ENCODE assay signal across 37 cellular contexts in the genomic region with DNA sequence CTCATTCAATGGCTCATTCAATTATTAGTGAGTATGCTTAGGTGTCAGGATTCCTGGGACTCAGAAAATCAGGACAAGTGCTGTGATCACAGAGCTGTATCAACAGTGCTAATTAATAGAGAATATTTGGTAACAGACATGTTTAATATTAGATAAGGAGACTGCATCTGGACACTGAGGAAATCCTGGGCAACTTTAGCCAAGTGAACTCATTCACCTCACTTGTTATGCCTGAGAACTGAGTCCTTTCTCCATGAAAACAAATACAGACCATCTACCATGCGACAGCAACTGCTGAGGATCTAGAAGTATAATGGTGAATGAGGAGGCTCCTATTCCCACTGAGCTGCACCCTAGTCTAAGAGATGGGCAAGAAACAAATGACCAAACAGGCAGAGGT. TPM values are rescaled to one million over a fixed set of nuclear protein-coding genes. Genes with fewer than 3 reads are reported as not detected.
"Had no signal": no experiment of that assay in that cellular context is flagged by ENCODE, and none has a peak within 500 bp of the region (broad histone marks: within the 10 kb centered on the region; RNA-seq: fewer than 3 reads in every experiment).

No MANE protein-coding gene starts in this region.

- H3K27me3 ChIP-seq: body of pancreas, brain microvascular endothelial cell, breast epithelium had no signal

- H3K4me3 Mint-ChIP-seq: activated B cell treated with CpG ODN at 0.5 μM for 24 hours; activated CD4-positive, alpha-beta memory T cell treated with anti-CD3 and anti-CD28 coated beads for 36 hours; activated CD4-positive, alpha-beta T cell treated with anti-CD3 and anti-CD28 coated beads, Interleukin-2, amount 10 ng/mL, durations not matched to agents 24 days and 14 days; activated CD8-positive, alpha-beta T cell treated with anti-CD3 and anti-CD28 coated beads for 36 hours; activated naive CD4-positive, alpha-beta T cell treated with anti-CD3 and anti-CD28 coated beads, Interleukin-2, amount 10 ng/mL, durations not matched to agents 7 days and 5 days; activated naive CD4-positive, alpha-beta T cell treated with anti-CD3 and anti-CD28 coated beads, Interleukin-2, amount 50 U/mL, for 24 hours; activated naive CD8-positive, alpha-beta T cell; activated naive CD8-positive, alpha-beta T cell treated with anti-CD3 and anti-CD28 coated beads, Interleukin-2, amount 10 ng/mL, durations not matched to agents 7 days and 5 days; activated naive CD8-positive, alpha-beta T cell treated with anti-CD3 and anti-CD28 coated beads, Interleukin-2, amount 50 U/mL, for 24 hours; activated T-cell treated with anti-CD3 and anti-CD28 coated beads, Interleukin-2, amount 50 U/mL, for 4 hours; activated T-cell treated with anti-CD3 and anti-CD28 coated beads, Interleukin-2, amount 50 U/mL, for 72 hours; activated T-helper 1 cell treated with anti-CD3 and anti-CD28 coated beads, Interleukin-12 subunit alpha, Interleukin-12 subunit beta, Interleukin-2, Interleukin-4 antibody, amounts not matched to agents 30 ng/mL and 10 ng/mL and 1 ng/mL, durations not matched to agents 14 hours and 24 hours and 36 hours; activated T-helper 17 cell treated with anti-CD3 and anti-CD28 coated beads, Interleukin-2, amount 50 U/mL, for 72 hours; T-helper 1 cell treated with Interleukin-12 subunit alpha and Interleukin-12 subunit beta and Interleukin-4 antibody, amounts not matched to agents 30 μg/mL and 1 μg/mL, for 36 hours; T-helper 2 cell treated with Interferon-gamma antibody and Interleukin-4, amounts not matched to agents 5 μg/mL and 100 μg/mL, for 36 hours had no signal

- H3K4me1 ChIP-seq: body of pancreas, breast epithelium had no signal

- H3K9me3 Mint-ChIP-seq: activated B cell treated with CpG ODN at 0.5 μM for 24 hours; activated CD4-positive, alpha-beta memory T cell treated with anti-CD3 and anti-CD28 coated beads for 36 hours; activated naive CD4-positive, alpha-beta T cell treated with anti-CD3 and anti-CD28 coated beads, Interleukin-2, amount 10 ng/mL, durations not matched to agents 7 days and 5 days; activated naive CD4-positive, alpha-beta T cell treated with anti-CD3 and anti-CD28 coated beads, Interleukin-2, amount 50 U/mL, for 24 hours; activated naive CD8-positive, alpha-beta T cell treated with anti-CD3 and anti-CD28 coated beads, Interleukin-2, amount 10 ng/mL, durations not matched to agents 7 days and 5 days; activated naive CD8-positive, alpha-beta T cell treated with anti-CD3 and anti-CD28 coated beads, Interleukin-2, amount 50 U/mL, for 24 hours; activated T-cell treated with anti-CD3 and anti-CD28 coated beads, Interleukin-2, amount 50 U/mL, for 4 hours; activated T-helper 17 cell treated with anti-CD3 and anti-CD28 coated beads, Interleukin-2, amount 50 U/mL, for 72 hours had no signal

- ATAC-seq: activated CD8-positive, alpha-beta T cell treated with anti-CD3 and anti-CD28 coated beads for 36 hours; activated naive CD8-positive, alpha-beta T cell treated with anti-CD3 and anti-CD28 coated beads, Interleukin-2, amount 50 U/mL, for 24 hours; activated T-cell treated with anti-CD3 and anti-CD28 coated beads, Interleukin-2, amount 50 U/mL, for 4 hours; activated T-cell treated with anti-CD3 and anti-CD28 coated beads, Interleukin-2, amount 50 U/mL, for 72 hours; activated T-helper 17 cell treated with anti-CD3 and anti-CD28 coated beads, Interleukin-2, amount 50 U/mL, for 72 hours; body of pancreas had no signal

- H3K27ac ChIP-seq: body of pancreas, brain microvascular endothelial cell, breast epithelium, VCaP had no signal

- DNase-seq: activated B cell treated with CpG ODN at 0.5 μM for 24 hours; activated CD4-positive, alpha-beta memory T cell treated with anti-CD3 and anti-CD28 coated beads for 36 hours; activated CD4-positive, alpha-beta T cell treated with anti-CD3 and anti-CD28 coated beads for 4 hours; activated CD4-positive, alpha-beta T cell treated with anti-CD3 and anti-CD28 coated beads, Interleukin-2, amount 10 ng/mL, durations not matched to agents 24 days and 14 days; activated CD4-positive, alpha-beta T cell treated with anti-CD3 and anti-CD28 coated beads, Interleukin-2, amount 50 U/mL, for 1 hour; activated CD4-positive, alpha-beta T cell treated with anti-CD3 and anti-CD28 coated beads, Interleukin-2, amount 50 U/mL, for 4 hours; activated CD4-positive, CD25-positive, alpha-beta regulatory T cell treated with anti-CD3 and anti-CD28 coated beads, Interleukin-2, amount 50 U/mL, for 72 hours; activated CD8-positive, alpha-beta memory T cell treated with anti-CD3 and anti-CD28 coated beads, Interleukin-2, amount 50 U/mL, for 4 hours; activated CD8-positive, alpha-beta T cell treated with anti-CD3 and anti-CD28 coated beads for 36 hours; activated effector memory CD4-positive, alpha-beta T cell treated with anti-CD3 and anti-CD28 coated beads, Interleukin-2, amount 50 U/mL, for 16 hours; activated naive CD4-positive, alpha-beta T cell treated with anti-CD3 and anti-CD28 coated beads, Interleukin-2, amount 10 ng/mL, durations not matched to agents 7 days and 5 days; activated naive CD4-positive, alpha-beta T cell treated with Interleukin-2 at 50 U/mL for 16 hours; activated naive CD8-positive, alpha-beta T cell treated with anti-CD3 and anti-CD28 coated beads, Interleukin-2, amount 10 ng/mL, durations not matched to agents 7 days and 5 days; activated naive CD8-positive, alpha-beta T cell treated with anti-CD3 and anti-CD28 coated beads, Interleukin-2, amount 50 U/mL, for 24 hours; activated T-cell treated with anti-CD3 and anti-CD28 coated beads for 4 hours; activated T-cell treated with anti-CD3 and anti-CD28 coated beads, Interleukin-2, amount 50 U/mL, for 1 hour; activated T-cell treated with anti-CD3 and anti-CD28 coated beads, Interleukin-2, amount 50 U/mL, for 4 hours; activated T-cell treated with anti-CD3 and anti-CD28 coated beads, Interleukin-2, amount 50 U/mL, for 72 hours; amygdala; anterior cingulate cortex; body of pancreas; brain microvascular endothelial cell; central memory CD4-positive, alpha-beta T cell; SW 1271; T-helper 1 cell; T-helper 2 cell; T-helper 9 cell had no signal

- H3K9me3 ChIP-seq: body of pancreas, breast epithelium had no signal

- H3K36me3 Mint-ChIP-seq: activated CD4-positive, alpha-beta memory T cell treated with anti-CD3 and anti-CD28 coated beads for 36 hours; activated naive CD8-positive, alpha-beta T cell; activated naive CD8-positive, alpha-beta T cell treated with anti-CD3 and anti-CD28 coated beads, Interleukin-2, amount 10 ng/mL, durations not matched to agents 7 days and 5 days had no signal

- H3K36me3 ChIP-seq: brain microvascular endothelial cell, breast epithelium had no signal

- H3K27ac Mint-ChIP-seq: activated B cell treated with CpG ODN at 0.5 μM for 24 hours; activated CD4-positive, alpha-beta memory T cell treated with anti-CD3 and anti-CD28 coated beads for 36 hours; activated CD4-positive, alpha-beta T cell treated with anti-CD3 and anti-CD28 coated beads, Interleukin-2, amount 10 ng/mL, durations not matched to agents 24 days and 14 days; activated CD8-positive, alpha-beta T cell treated with anti-CD3 and anti-CD28 coated beads for 36 hours; activated naive CD4-positive, alpha-beta T cell treated with anti-CD3 and anti-CD28 coated beads, Interleukin-2, amount 10 ng/mL, durations not matched to agents 7 days and 5 days; activated naive CD4-positive, alpha-beta T cell treated with anti-CD3 and anti-CD28 coated beads, Interleukin-2, amount 50 U/mL, for 24 hours; activated naive CD8-positive, alpha-beta T cell; activated naive CD8-positive, alpha-beta T cell treated with anti-CD3 and anti-CD28 coated beads, Interleukin-2, amount 10 ng/mL, durations not matched to agents 7 days and 5 days; activated naive CD8-positive, alpha-beta T cell treated with anti-CD3 and anti-CD28 coated beads, Interleukin-2, amount 50 U/mL, for 24 hours; activated T-cell treated with anti-CD3 and anti-CD28 coated beads, Interleukin-2, amount 50 U/mL, for 72 hours; activated T-helper 1 cell treated with anti-CD3 and anti-CD28 coated beads, Interleukin-12 subunit alpha, Interleukin-12 subunit beta, Interleukin-2, Interleukin-4 antibody, amounts not matched to agents 30 ng/mL and 10 ng/mL and 1 ng/mL, durations not matched to agents 14 hours and 24 hours and 36 hours; activated T-helper 17 cell treated with anti-CD3 and anti-CD28 coated beads, Interleukin-2, amount 50 U/mL, for 72 hours; T-helper 1 cell treated with Interleukin-12 subunit alpha and Interleukin-12 subunit beta and Interleukin-4 antibody, amounts not matched to agents 30 μg/mL and 1 μg/mL, for 36 hours; T-helper 2 cell treated with Interferon-gamma antibody and Interleukin-4, amounts not matched to agents 5 μg/mL and 100 μg/mL, for 36 hours had no signal

- FAIRE-seq: astrocyte, TTC549 had no signal

- H3K27me3 Mint-ChIP-seq: activated B cell treated with CpG ODN at 0.5 μM for 24 hours; activated CD8-positive, alpha-beta T cell treated with anti-CD3 and anti-CD28 coated beads for 36 hours; activated naive CD4-positive, alpha-beta T cell treated with anti-CD3 and anti-CD28 coated beads, Interleukin-2, amount 50 U/mL, for 24 hours had no signal

- H3K4me1 Mint-ChIP-seq: activated CD4-positive, alpha-beta T cell treated with anti-CD3 and anti-CD28 coated beads, Interleukin-2, amount 10 ng/mL, durations not matched to agents 24 days and 14 days; activated naive CD8-positive, alpha-beta T cell treated with anti-CD3 and anti-CD28 coated beads, Interleukin-2, amount 50 U/mL, for 24 hours; activated T-helper 17 cell treated with anti-CD3 and anti-CD28 coated beads, Interleukin-2, amount 50 U/mL, for 72 hours had no signal

- H3K4me3 ChIP-seq: body of pancreas, breast epithelium had no signal

RNA-seq across cellular contexts. Expression of a gene that starts 23.1 kb away (rescaled TPM):
- total RNA-seq: activated CD4-positive, alpha-beta memory T cell treated with anti-CD3 and anti-CD28 coated beads for 36 hours; activated CD4-positive, alpha-beta T cell treated with anti-CD3 and anti-CD28 coated beads, Interleukin-2, amount 10 ng/mL, durations not matched to agents 24 days and 14 days; activated T-cell treated with anti-CD3 and anti-CD28 coated beads, Interleukin-2, amount 50 U/mL, for 72 hours; activated T-helper 17 cell treated with anti-CD3 and anti-CD28 coated beads, Interleukin-2, amount 50 U/mL, for 72 hours had no signal
